In the genomic region with DNA sequence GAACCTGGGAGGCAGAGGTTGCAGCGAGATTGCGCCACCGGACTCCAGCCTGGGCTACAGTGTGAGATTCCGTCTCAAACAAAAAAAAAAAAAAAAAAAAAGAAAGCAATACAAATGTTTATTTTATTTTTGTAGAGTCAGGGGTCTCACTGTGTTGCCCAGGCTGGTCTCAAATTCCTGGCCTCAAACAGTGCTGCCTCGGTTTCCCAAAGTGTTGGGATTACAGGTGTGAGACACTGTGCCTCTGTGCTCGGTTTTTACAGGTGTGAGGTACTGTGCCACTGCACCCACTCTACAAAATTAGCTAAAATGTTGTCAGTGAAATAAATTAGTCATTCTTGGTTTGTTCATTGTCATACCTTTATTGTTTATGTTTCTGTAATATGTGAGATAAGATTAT, we compare ENCODE assay signal across 34 cellular contexts.
"Had no signal": no experiment of that assay in that cellular context is flagged by ENCODE, and none has a peak within 500 bp of the region (broad histone marks: within the 10 kb centered on the region; RNA-seq: fewer than 3 reads in every experiment).

No MANE protein-coding gene starts in this region.

- DNase-seq: Karpas-422, Kasumi-1, MG63, MM.1S, MV-4-11, NCI-H1048, NCI-H1092, NCI-H1092 treated with DMSO at 0.1 percent for 48 hours, NCI-H1105, NCI-H1105 treated with DMSO at 0.1 percent for 48 hours, NCI-H1417, NCI-H1417 treated with DMSO at 0.1 percent for 48 hours, NCI-H1436, NCI-H1436 treated with DMSO at 0.1 percent for 48 hours, NCI-H146, NCI-H1694, NCI-H1694 treated with DMSO at 0.1 percent for 48 hours, NCI-H187, NCI-H187 treated with DMSO at 0.1 percent for 48 hours, NCI-H1930, NCI-H2029, NCI-H2029 treated with DMSO at 0.1 percent for 48 hours, NCI-H2081, NCI-H2081 treated with DMSO at 0.1 percent for 48 hours, NCI-H2107, NCI-H2171, NCI-H2171 treated with DMSO at 0.1 percent for 48 hours, NCI-H2227 treated with DMSO at 0.1 percent for 48 hours, NCI-H226, NCI-H345, NCI-H446, NCI-H446 treated with DMSO at 0.1 percent for 48 hours, NCI-H510A, NCI-H510A treated with DMSO at 0.1 percent for 48 hours had no signal

- H3K36me3 ChIP-seq: MG63 had no signal

- H3K9me3 ChIP-seq: MG63 had no signal

- H3K4me3 ChIP-seq: MG63 had no signal

- H3K27me3 ChIP-seq: MG63 had no signal
